In genomic region chr20:945841-946240, GRCh38 we compare ENCODE assay signal across 33 cellular contexts. TPM values are rescaled to one million over a fixed set of nuclear protein-coding genes. Genes with fewer than 3 reads are reported as not detected.
"Had no signal": no experiment of that assay in that cellular context is flagged by ENCODE, and none has a peak within 500 bp of the region (broad histone marks: within the 10 kb centered on the region; RNA-seq: fewer than 3 reads in every experiment).

No MANE protein-coding gene starts in this region.

- H3K27ac ChIP-seq: adrenal gland, breast epithelium, SJCRH30, VCaP had no signal

- H3K9me3 Mint-ChIP-seq: activated CD4-positive, alpha-beta memory T cell treated with anti-CD3 and anti-CD28 coated beads for 36 hours; activated CD4-positive, alpha-beta T cell treated with anti-CD3 and anti-CD28 coated beads, Interleukin-2, amount 10 ng/mL, durations not matched to agents 7 days and 5 days; activated naive CD8-positive, alpha-beta T cell treated with anti-CD3 and anti-CD28 coated beads, Interleukin-2, amount 10 ng/mL, durations not matched to agents 7 days and 5 days; activated T-cell treated with anti-CD3 and anti-CD28 coated beads, Interleukin-2, amount 50 U/mL, for 72 hours; activated T-helper 2 cell treated with anti-CD3 and anti-CD28 coated beads, Interferon-gamma antibody, Interleukin-2, Interleukin-4, amounts not matched to agents 10 μg/mL and 5 μg/mL and 100 μg/mL, durations not matched to agents 14 hours and 24 hours and 36 hours had no signal

- H3K4me1 Mint-ChIP-seq: activated CD4-positive, alpha-beta T cell treated with anti-CD3 and anti-CD28 coated beads, Interleukin-2, amount 10 ng/mL, durations not matched to agents 7 days and 5 days; activated naive CD8-positive, alpha-beta T cell treated with anti-CD3 and anti-CD28 coated beads, Interleukin-2, amount 10 ng/mL, durations not matched to agents 7 days and 5 days had no signal

- H3K27me3 ChIP-seq: SJCRH30 had no signal

- H3K27ac Mint-ChIP-seq: activated CD4-positive, alpha-beta memory T cell treated with anti-CD3 and anti-CD28 coated beads for 36 hours; activated CD4-positive, alpha-beta T cell treated with anti-CD3 and anti-CD28 coated beads, Interleukin-2, amount 10 ng/mL, durations not matched to agents 7 days and 5 days; activated naive CD8-positive, alpha-beta T cell treated with anti-CD3 and anti-CD28 coated beads, Interleukin-2, amount 10 ng/mL, durations not matched to agents 7 days and 5 days; activated T-cell treated with anti-CD3 and anti-CD28 coated beads, Interleukin-2, amount 50 U/mL, for 72 hours; activated T-helper 2 cell treated with anti-CD3 and anti-CD28 coated beads, Interferon-gamma antibody, Interleukin-2, Interleukin-4, amounts not matched to agents 10 μg/mL and 5 μg/mL and 100 μg/mL, durations not matched to agents 14 hours and 24 hours and 36 hours had no signal

- H3K4me3 ChIP-seq: adrenal gland, breast epithelium, K562, SJCRH30 had no signal

- H3K9ac ChIP-seq: SK-N-SH had no signal

- H3K4me2 ChIP-seq: SK-N-SH had no signal

- H3K36me3 Mint-ChIP-seq: activated CD4-positive, alpha-beta memory T cell treated with anti-CD3 and anti-CD28 coated beads for 36 hours; activated naive CD8-positive, alpha-beta T cell treated with anti-CD3 and anti-CD28 coated beads, Interleukin-2, amount 10 ng/mL, durations not matched to agents 7 days and 5 days had no signal

- H3K4me3 Mint-ChIP-seq: activated CD4-positive, alpha-beta memory T cell treated with anti-CD3 and anti-CD28 coated beads for 36 hours; activated CD4-positive, alpha-beta T cell treated with anti-CD3 and anti-CD28 coated beads, Interleukin-2, amount 10 ng/mL, durations not matched to agents 7 days and 5 days; activated naive CD8-positive, alpha-beta T cell treated with anti-CD3 and anti-CD28 coated beads, Interleukin-2, amount 10 ng/mL, durations not matched to agents 7 days and 5 days; activated T-cell treated with anti-CD3 and anti-CD28 coated beads, Interleukin-2, amount 50 U/mL, for 72 hours had no signal

- H3K4me1 ChIP-seq: adrenal gland, breast epithelium, SJCRH30 had no signal

- DNase-seq: activated CD4-positive, alpha-beta memory T cell treated with anti-CD3 and anti-CD28 coated beads for 36 hours; activated CD4-positive, alpha-beta T cell treated with anti-CD3 and anti-CD28 coated beads, Interleukin-2, amount 10 ng/mL, durations not matched to agents 7 days and 5 days; activated CD4-positive, CD25-positive, alpha-beta regulatory T cell; activated CD8-positive, alpha-beta memory T cell treated with anti-CD3 and anti-CD28 coated beads for 24 hours; activated gamma-delta T cell treated with Interleukin-2 at 50 U/mL for 16 hours; activated naive CD4-positive, alpha-beta T cell treated with anti-CD3 and anti-CD28 coated beads, Interleukin-2, amount 50 U/mL, for 16 hours; activated naive CD8-positive, alpha-beta T cell treated with anti-CD3 and anti-CD28 coated beads, Interleukin-2, amount 10 ng/mL, durations not matched to agents 7 days and 5 days; activated T-cell treated with anti-CD3 and anti-CD28 coated beads for 4 hours; activated T-cell treated with anti-CD3 and anti-CD28 coated beads, Interleukin-2, amount 50 U/mL, for 72 hours; adrenal gland; anterior cingulate cortex; central memory CD4-positive, alpha-beta T cell; Karpas-422; MM.1S; NCI-H1105; NCI-H1436; NCI-H187 treated with DMSO at 0.1 percent for 48 hours; NCI-H2081 treated with DMSO at 0.1 percent for 48 hours; NCI-H345; NCI-H510A; NCI-H774; NK-92 treated with Interleukin-12 subunit alpha and Interleukin-12 subunit beta, amount 100 ng/mL, for 24 hours; OCI-M1; Right ventricle myocardium superior; RPMI8226; SJCRH30; SK-N-SH; T-helper 1 cell had no signal

- H3K36me3 ChIP-seq: adrenal gland, breast epithelium, SJCRH30 had no signal

RNA-seq across cellular contexts. Expression of gene ANGPT4, which starts 29.7 kb away (rescaled TPM):
- total RNA-seq: activated CD4-positive, alpha-beta memory T cell treated with anti-CD3 and anti-CD28 coated beads for 36 hours; activated CD4-positive, alpha-beta T cell treated with anti-CD3 and anti-CD28 coated beads, Interleukin-2, amount 10 ng/mL, durations not matched to agents 7 days and 5 days; activated naive CD8-positive, alpha-beta T cell treated with anti-CD3 and anti-CD28 coated beads, Interleukin-2, amount 10 ng/mL, durations not matched to agents 7 days and 5 days; activated T-cell treated with anti-CD3 and anti-CD28 coated beads, Interleukin-2, amount 50 U/mL, for 72 hours; activated T-helper 2 cell treated with anti-CD3 and anti-CD28 coated beads, Interferon-gamma antibody, Interleukin-2, Interleukin-4, amounts not matched to agents 10 μg/mL and 5 μg/mL and 100 μg/mL, durations not matched to agents 14 hours and 24 hours and 36 hours; K562; Right ventricle myocardium superior; SJCRH30; T-helper 2 cell treated with Interferon-gamma antibody and Interleukin-4, amounts not matched to agents 100 ng/mL and 5 ng/mL, for 36 hours had no signal
- polyA plus RNA-seq: K562, SK-N-SH had no signal

RNA-seq across cellular contexts. Expression of gene RSPO4, which starts 56.3 kb away (rescaled TPM):
- total RNA-seq: activated CD4-positive, alpha-beta memory T cell treated with anti-CD3 and anti-CD28 coated beads for 36 hours; activated T-helper 2 cell treated with anti-CD3 and anti-CD28 coated beads, Interferon-gamma antibody, Interleukin-2, Interleukin-4, amounts not matched to agents 10 μg/mL and 5 μg/mL and 100 μg/mL, durations not matched to agents 14 hours and 24 hours and 36 hours; breast epithelium; K562; Right ventricle myocardium superior; SJCRH30; T-helper 2 cell treated with Interferon-gamma antibody and Interleukin-4, amounts not matched to agents 100 ng/mL and 5 ng/mL, for 36 hours had no signal
- polyA plus RNA-seq: SK-N-SH had no signal
